Comparison of ENCODE assay signal across 8 cellular contexts in the genomic region with DNA sequence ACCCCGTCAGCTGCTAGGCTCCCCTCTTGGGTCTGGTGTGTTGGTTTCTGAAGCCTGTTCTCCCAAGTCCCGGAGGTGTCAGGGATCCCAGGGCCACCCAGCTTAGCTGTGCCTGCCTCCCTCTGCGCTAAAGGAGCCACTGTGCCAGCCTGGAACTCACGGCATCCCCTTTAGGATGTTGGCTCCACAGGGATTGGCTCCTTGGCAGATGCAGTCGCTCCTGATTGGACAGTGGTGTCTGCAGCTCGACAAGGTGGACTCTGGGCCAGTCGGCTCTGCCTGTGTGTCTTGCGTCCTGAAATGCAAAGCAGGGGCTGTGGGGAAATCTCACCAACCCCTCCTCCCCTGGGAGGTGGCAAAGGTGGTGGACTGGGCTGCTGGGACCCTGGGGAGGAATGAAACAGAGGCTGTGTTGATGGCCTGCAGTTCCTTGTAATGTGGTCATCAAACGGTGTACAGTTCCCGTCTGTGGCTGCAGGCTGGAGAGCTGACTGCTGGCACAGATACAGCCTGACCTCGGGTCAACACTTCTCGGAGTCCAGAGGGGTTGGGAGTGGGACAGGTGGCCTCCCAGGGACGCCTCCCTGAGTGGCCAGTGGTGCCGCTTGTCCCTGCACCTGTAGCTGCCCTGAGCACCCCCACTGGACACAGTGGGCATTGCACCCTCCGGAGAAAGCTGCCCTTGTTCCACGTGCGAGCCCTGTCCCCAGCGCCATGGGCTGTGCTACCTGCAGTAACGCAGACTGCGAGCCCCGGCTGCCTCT. TPM values are rescaled to one million over a fixed set of nuclear protein-coding genes. Genes with fewer than 3 reads are reported as not detected.
DNase-seq lines count a peak whose midpoint lies in the region; ATAC-seq and TF ChIP-seq lines count a peak whose summit lies in the region.

No MANE protein-coding gene starts in this region.

- no peaks in the 10 kb centered on the region for H3K9me3 Mint-ChIP-seq in stimulated activated naive CD8-positive, alpha-beta T cell treated with anti-CD3 and anti-CD28 coated beads, Interleukin-15, amount 100 ng/mL, for 72 hours

- WGBS in SK-N-SH (ENCODE audit: low lambda C conversion rate) = 3% methylated on average over 5 of the region's 21 CpGs
- 17 to 56% methylated on average over 21 of the region's 21 CpGs for WGBS in sigmoid colon, 2 donors

- H3K9ac ChIP-seq in SK-N-SH = no peak overlapping the region

- peak overlapping the region; percentile 68 for H3K4me2 ChIP-seq in SK-N-SH

- H3K4me1 ChIP-seq in SK-N-SH (ENCODE audit: control insufficient read depth in 1 of 2, insufficient read depth in 2 of 2, low read depth in 1 of 2, low read length in 1 of 2) (peaks cover 5 to 19% of the 10 kb centered on the region in 2 experiments; a peak in 1 of 4 replicates), sigmoid colon (no peaks in the 10 kb centered on the region)

- intact Hi-C loops in left colon (cut with DNase I, micrococcal nuclease) (no loop called here), sigmoid colon (cut with DNase I) (no loop called here)

- H3K79me2 ChIP-seq in SK-N-SH (ENCODE audit: insufficient read depth) = no peaks in the 10 kb centered on the region

- no peak overlapping the region for H2AFZ ChIP-seq in SK-N-SH (ENCODE audit: low read depth)

- POLR2A ChIA-PET in AG04449 (lab: Yijun Ruan, JAX) = no interaction called here
- POLR2A ChIA-PET in SK-N-SH (lab: Yijun Ruan, JAX) = interaction anchor here (0.7 to 1.4 kb wide), 7 partner anchors 9 to 212 kb away, joined by 3 to 6 read pairs (median 3); a partner anchor contains a TSS

- H3K27me3 ChIP-seq in H7 (ENCODE audit: control insufficient read depth, insufficient read depth, low read length) (no peaks in the 10 kb centered on the region), SK-N-SH (ENCODE audit: insufficient read depth) (no peaks in the 10 kb centered on the region), sigmoid colon (peaks cover 0 to 8% (median 0%) of the 10 kb centered on the region in 3 donors)

- H3K9me3 ChIP-seq in SK-N-SH = no peaks in the 10 kb centered on the region
- H3K9me3 ChIP-seq in sigmoid colon = no peaks in the 10 kb centered on the region

- H3K4me3 Mint-ChIP-seq in stimulated activated naive CD8-positive, alpha-beta T cell treated with anti-CD3 and anti-CD28 coated beads, Interleukin-15, amount 100 ng/mL, for 72 hours = no peak overlapping the region

- peaks cover 91% of the 10 kb centered on the region for H3K4me1 Mint-ChIP-seq in stimulated activated naive CD8-positive, alpha-beta T cell treated with anti-CD3 and anti-CD28 coated beads, Interleukin-15, amount 100 ng/mL, for 72 hours

- H3K27ac Mint-ChIP-seq in stimulated activated naive CD8-positive, alpha-beta T cell treated with anti-CD3 and anti-CD28 coated beads, Interleukin-15, amount 100 ng/mL, for 72 hours = peak overlapping the region in 1 of 2 donors; percentile 72

- no peaks in the 10 kb centered on the region for H3K27me3 Mint-ChIP-seq in stimulated activated naive CD8-positive, alpha-beta T cell treated with anti-CD3 and anti-CD28 coated beads, Interleukin-15, amount 100 ng/mL, for 72 hours

- no peaks in the 10 kb centered on the region for H3K9me2 ChIP-seq in SK-N-SH

- DNase-seq in AG04449 (ENCODE audit: low read depth, low spot score) (no peak), H7 (peak; percentile 94), SK-N-SH (peak; percentile 91), cardiac fibroblast (ENCODE audit: low read depth in 2 of 2) (peak; percentile 21 to 39), left colon (peak; percentile 33 to 57), sigmoid colon (no peak)
- peak; percentile 21 to 28 for DNase-seq in stimulated activated naive CD8-positive, alpha-beta T cell treated with anti-CD3 and anti-CD28 coated beads, Interleukin-15, amount 100 ng/mL, for 72 hours

- no peaks in the 10 kb centered on the region for H3K36me3 ChIP-seq in H7 (replicated peaks; ENCODE audit: control insufficient read depth, insufficient read depth, low read length)
- no peaks in the 10 kb centered on the region for H3K36me3 ChIP-seq in SK-N-SH (replicated peaks in 1 of 2; ENCODE audit: control insufficient read depth in 1 of 2, insufficient read depth in 2 of 2, low read length in 1 of 2)
- H3K36me3 ChIP-seq in sigmoid colon = no peaks in the 10 kb centered on the region

- no peaks in the 10 kb centered on the region for H3F3A ChIP-seq in SK-N-SH (replicated peaks; ENCODE audit: insufficient read depth)

- H3K4me3 ChIP-seq in AG04449 (ENCODE audit: low read depth, low read length) (no peak overlapping the region), H7 (ENCODE audit: insufficient read depth, low read depth, low read length) (no peak overlapping the region), SK-N-SH (ENCODE audit: low read depth in 2 of 2, low read length in 1 of 2) (peak overlapping the region; percentile 32 to 44), cardiac fibroblast (replicated peaks in 1 of 2; ENCODE audit: low read depth in 2 of 2, low read length in 2 of 2) (no peak overlapping the region), sigmoid colon (no peak overlapping the region)

- CTCF ChIA-PET in AG04449 (lab: Yijun Ruan, JAX) (interaction anchor here (0.6 to 3.4 kb wide), 11 partner anchors 9 to 211 kb away, joined by 3 to 20 read pairs (median 4); a partner anchor contains a TSS), SK-N-SH (lab: Yijun Ruan, JAX) (interaction anchor here (0.6 to 4.4 kb wide), 42 partner anchors 9 to 404 kb away, joined by 3 to 23 read pairs (median 4); a partner anchor contains a TSS)

- ATAC-seq in left colon (peak; percentile 89), GM19452 (IDR thresholded peaks at IDR 0.05; ENCODE audit: unreplicated experiment) (no peak)
- peak; percentile 62 for ATAC-seq in stimulated activated naive CD8-positive, alpha-beta T cell treated with anti-CD3 and anti-CD28 coated beads, Interleukin-15, amount 100 ng/mL, for 72 hours

- peak overlapping the region in 1 of 2 experiments; percentile 39; a peak in 1 of 4 replicates for H3K27ac ChIP-seq in SK-N-SH (ENCODE audit: low read depth in 2 of 2, low read length in 1 of 2)
- H3K27ac ChIP-seq in sigmoid colon = no peak overlapping the region

- TF ChIP-seq RAD21 in SK-N-SH (IDR thresholded peaks at IDR 0.05; ENCODE audit: low read length) = peak; percentile 50

- no peak for TF ChIP-seq EP300 in SK-N-SH (IDR thresholded peaks at IDR 0.05; ENCODE audit: borderline replicate concordance in 1 of 2, low read depth in 1 of 2, low read length in 1 of 2)
- TF ChIP-seq EP300 in sigmoid colon (IDR thresholded peaks at IDR 0.05) = no peak

- TF ChIP-seq CTCF in AG04449 (IDR thresholded peaks at IDR 0.05; ENCODE audit: insufficient read depth, low read length, missing control alignments) = peak; percentile 76
- peak; percentile 63 for TF ChIP-seq CTCF in SK-N-SH (IDR thresholded peaks at IDR 0.05)
- peak; percentile 80 for TF ChIP-seq CTCF in cardiac fibroblast (IDR thresholded peaks at IDR 0.05; ENCODE audit: low read depth, low read length)
- peak in 2 of 4 experiments; percentile 34 to 53 for TF ChIP-seq CTCF in sigmoid colon (IDR thresholded peaks at IDR 0.05)

- no peak for TF ChIP-seq POLR2A in sigmoid colon (IDR thresholded peaks at IDR 0.05)

- H4K20me1 ChIP-seq in SK-N-SH (ENCODE audit: insufficient read depth) = no peaks in the 10 kb centered on the region

TF ChIP-seq in SK-N-SH, 30 proteins besides CTCF, POLR2A, EP300 and RAD21 (continues in another document):
- TF ChIP-seq TCF12 (IDR thresholded peaks at IDR 0.05) (no peak), RCOR1 (IDR thresholded peaks at IDR 0.05; ENCODE audit: low read length) (0 out of 2 replicates have a peak, but pooled peaks have one; percentile 37), TEAD4 (IDR thresholded peaks at IDR 0.05; ENCODE audit: borderline replicate concordance, insufficient read depth) (no peak), NFIC (IDR thresholded peaks at IDR 0.05; ENCODE audit: borderline replicate concordance) (no peak), GABPA (IDR thresholded peaks at IDR 0.05; ENCODE audit: low read depth) (no peak), SMC3 (IDR thresholded peaks at IDR 0.05; ENCODE audit: low read depth, low read length) (no peak; the same call in 1 of the 2 replicates), TAF1 (IDR thresholded peaks at IDR 0.05; ENCODE audit: borderline replicate concordance, low read depth, low read length) (no peak), MXI1 (IDR thresholded peaks at IDR 0.05; ENCODE audit: low read depth, low read length) (peak; percentile 84), MEF2A (IDR thresholded peaks at IDR 0.05; ENCODE audit: borderline replicate concordance, low read depth) (no peak), RFX5 (IDR thresholded peaks at IDR 0.05; ENCODE audit: low read length) (peak; percentile 87), GATA2 (CRISPR knock-in tag; IDR thresholded peaks at IDR 0.05) (no peak), ELF1 (IDR thresholded peaks at IDR 0.05) (no peak), JUND (IDR thresholded peaks at IDR 0.05) (no peak)
- TF ChIP-seq, protein P1, sequence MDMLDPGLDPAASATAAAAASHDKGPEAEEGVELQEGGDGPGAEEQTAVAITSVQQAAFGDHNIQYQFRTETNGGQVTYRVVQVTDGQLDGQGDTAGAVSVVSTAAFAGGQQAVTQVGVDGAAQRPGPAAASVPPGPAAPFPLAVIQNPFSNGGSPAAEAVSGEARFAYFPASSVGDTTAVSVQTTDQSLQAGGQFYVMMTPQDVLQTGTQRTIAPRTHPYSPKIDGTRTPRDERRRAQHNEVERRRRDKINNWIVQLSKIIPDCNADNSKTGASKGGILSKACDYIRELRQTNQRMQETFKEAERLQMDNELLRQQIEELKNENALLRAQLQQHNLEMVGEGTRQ (IDR thresholded peaks at IDR 0.05; ENCODE audit: borderline replicate concordance, low read depth, low read length) = no peak
- TF ChIP-seq, protein P2, sequence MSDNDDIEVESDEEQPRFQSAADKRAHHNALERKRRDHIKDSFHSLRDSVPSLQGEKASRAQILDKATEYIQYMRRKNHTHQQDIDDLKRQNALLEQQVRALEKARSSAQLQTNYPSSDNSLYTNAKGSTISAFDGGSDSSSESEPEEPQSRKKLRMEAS (IDR thresholded peaks at IDR 0.05; ENCODE audit: low read depth) = peak; percentile 28; the same call in 1 of the 2 replicates

RNA-seq across cellular contexts. Expression of a gene that starts 11.5 kb away (rescaled TPM):
- 6.6 and 8.4 TPM in 2 replicates for total RNA-seq in H7 (2014; rRNA removed; shearing (Covaris generic))
- polyA plus RNA-seq in SK-N-SH (2012; rRNA removed) (6.1 and 7.6 TPM in 2 replicates), sigmoid colon (10 to 100 TPM in 1 of 3 donors, 1 to 10 TPM in 2; 3.0 to 23.5 (median 4.9) TPM)
- polyA plus RNA-seq in SK-N-SH (2012; cell fraction: cytosol; rRNA removed) = 3.3 and 4.6 TPM in 2 replicates
- 12.2 and 13.1 TPM in 2 replicates for polyA plus RNA-seq in SK-N-SH (2012; cell fraction: nucleus; rRNA removed)
- total RNA-seq in left colon (1 to 10 TPM; 4.2 to 7.5 TPM), sigmoid colon (1 to 10 TPM; 6.8 to 9.0 (median 7.7) TPM)

RNA-seq across cellular contexts. Expression of a gene that starts 41.9 kb away (rescaled TPM):
- 22.1 and 22.2 TPM in 2 replicates for total RNA-seq in H7 (2014; rRNA removed; shearing (Covaris generic))
- polyA plus RNA-seq in SK-N-SH (2012; rRNA removed) (4.6 and 7.0 TPM in 2 replicates), sigmoid colon (1 to 10 TPM in 2 of 3 donors, under 1 TPM in 1; 0.60 to 6.3 (median 1.2) TPM)
- 1.9 and 3.3 TPM in 2 replicates for polyA plus RNA-seq in SK-N-SH (2012; cell fraction: cytosol; rRNA removed)
- polyA plus RNA-seq in SK-N-SH (2012; cell fraction: nucleus; rRNA removed) = 29.0 and 38.1 TPM in 2 replicates
- total RNA-seq in left colon (1 to 10 TPM; 7.6 to 8.5 TPM), sigmoid colon (10 to 100 TPM in 2 of 4 donors, 1 to 10 TPM in 2; 4.9 to 12.2 (median 8.8) TPM)

Comparison
In these comparisons a context has a peak if more than half of its experiments do, and no peak if none do; other contexts are left out.
1. DNase-seq: peak in H7 (single experiment), SK-N-SH (single experiment), cardiac fibroblast (2 of 2), left colon (2 of 2) and stimulated activated naive CD8-positive, alpha-beta T cell treated with anti-CD3 and anti-CD28 coated beads, Interleukin-15, amount 100 ng/mL, for 72 hours (2 of 2); none in AG04449 (single experiment) and sigmoid colon (single experiment).
2. H3K4me3 ChIP-seq: peak in SK-N-SH (2 of 2); none in AG04449 (single experiment), H7 (single experiment), cardiac fibroblast (0 of 2) and sigmoid colon (0 of 4).